Comparison of ENCODE assay signal across 8 cellular contexts in genomic region chr7:30503273-30504212, GRCh38. TPM values are rescaled to one million over a fixed set of nuclear protein-coding genes. Genes with fewer than 3 reads are reported as not detected.
DNase-seq lines count a peak whose midpoint lies in the region; ATAC-seq, FAIRE-seq and TF ChIP-seq lines count a peak whose summit lies in the region.

No MANE protein-coding gene starts in this region.

- DNase-seq in ELR (ENCODE audit: low read depth) (peak; percentile 32), endothelial cell (ENCODE audit: low spot score) (no peak), pancreas (no peak), SKM-1 (lab: John Stamatoyannopoulos, UW; ENCODE audit: unreplicated experiment) (no peak), pons (ENCODE audit: low spot score) (no peak), head of caudate nucleus (no peak)

- H3K36me3 ChIP-seq in OCI-LY1 (ENCODE audit: insufficient read depth, low read length) (peaks cover 29% of the 10 kb centered on the region), pancreas (no peaks in the 10 kb centered on the region)

- no peak overlapping the region for H3K27ac ChIP-seq in OCI-LY1 (ENCODE audit: low read depth, low read length, poor library complexity, severe bottlenecking)
- no peak overlapping the region for H3K27ac ChIP-seq in pancreas

- H3K4me1 Mint-ChIP-seq in endothelial cell (ENCODE audit: unreplicated experiment) = peaks cover 14% of the 10 kb centered on the region

- TF ChIP-seq CTCF in OCI-LY1 (IDR thresholded peaks at IDR 0.05; ENCODE audit: low read length) = no peak
- TF ChIP-seq CTCF in endothelial cell (IDR thresholded peaks at IDR 0.05; ENCODE audit: unreplicated experiment) = no peak
- no peak for TF ChIP-seq CTCF in pancreas (IDR thresholded peaks at IDR 0.05)

- no peak for FAIRE-seq in pancreas (lab: Jason Lieb, UNC)

- H3K4me2 ChIP-seq in OCI-LY1 (ENCODE audit: low read length) = peak overlapping the region; percentile 83

- H3K27me3 Mint-ChIP-seq in endothelial cell (ENCODE audit: unreplicated experiment) = no peaks in the 10 kb centered on the region

- peak overlapping the region; percentile 78 for H3K9ac ChIP-seq in OCI-LY1 (ENCODE audit: low read length)

- intact Hi-C loops in pancreas (cut with DNase I) = no loop called here
- intact Hi-C loops in head of caudate nucleus (cut with DNase I) = loop anchor here (10.0 kb wide), 3 partner anchors 61 to 339 kb away; partner anchors contain the start of gene ZNRF2

- H3K9me3 ChIP-seq in OCI-LY1 (ENCODE audit: low read length) (0 out of 2 replicates have a peak, but pooled peaks cover 3% of the 10 kb centered on the region), pancreas (no peaks in the 10 kb centered on the region)

- ATAC-seq in pancreas (no peak), GM19463 (IDR thresholded peaks at IDR 0.05; ENCODE audit: unreplicated experiment) (no peak)

- no peaks in the 10 kb centered on the region for H4K20me1 ChIP-seq in OCI-LY1 (ENCODE audit: insufficient read depth, low read length)

- H3K79me2 ChIP-seq in OCI-LY1 (ENCODE audit: insufficient read depth, low read length) = peaks cover 10% of the 10 kb centered on the region; the same call in 1 of the 2 replicates

- H2AFZ ChIP-seq in OCI-LY1 (ENCODE audit: low read length) = no peak overlapping the region

- H3K9me2 ChIP-seq in OCI-LY1 (ENCODE audit: low read depth, low read length) = no peaks in the 10 kb centered on the region

- no peak overlapping the region for H3K27ac Mint-ChIP-seq in endothelial cell (ENCODE audit: unreplicated experiment)

- peak overlapping the region; percentile 70 for H3K4me3 ChIP-seq in OCI-LY1 (ENCODE audit: low read depth, low read length, poor library complexity, severe bottlenecking)
- H3K4me3 ChIP-seq in pancreas = peak overlapping the region; percentile 62 to 97 (median 90)

- 35 to 42% methylated on average over 15 of the region's 15 CpGs for WGBS in pancreas, 2 donors

- peak overlapping the region; percentile 94 for H3K4me3 Mint-ChIP-seq in endothelial cell (ENCODE audit: unreplicated experiment)

- no peaks in the 10 kb centered on the region for H3K9me3 Mint-ChIP-seq in endothelial cell (ENCODE audit: unreplicated experiment)

- H3K27me3 ChIP-seq in OCI-LY1 (ENCODE audit: insufficient read depth, low read length) (no peaks in the 10 kb centered on the region), pancreas (no peaks in the 10 kb centered on the region)

- H3K36me3 Mint-ChIP-seq in endothelial cell (ENCODE audit: low read depth, unreplicated experiment) = peaks cover 5% of the 10 kb centered on the region

- H3K4me1 ChIP-seq in OCI-LY1 (ENCODE audit: insufficient read depth, low read length, severe bottlenecking) = peaks cover 32% of the 10 kb centered on the region
- H3K4me1 ChIP-seq in pancreas = peaks cover 3 to 13% (median 5%) of the 10 kb centered on the region in 3 donors

- no peaks in the 10 kb centered on the region for H3F3A ChIP-seq in OCI-LY1 (ENCODE audit: insufficient read depth, low read length)

RNA-seq across cellular contexts. Expression of gene GGCT, which starts 1.1 kb away (rescaled TPM):
- total RNA-seq in endothelial cell (ENCODE audit: unreplicated experiment) (34.0 TPM), pancreas (10 to 100 TPM in 5 of 6 donors, 1 to 10 TPM in 1; 9.6 to 18.9 (median 15.6) TPM)
- 10 to 100 TPM; 26.8 to 30.3 TPM for polyA plus RNA-seq in pancreas

RNA-seq across cellular contexts. Expression of gene NOD1, which starts 25.0 kb away (rescaled TPM):
- total RNA-seq in endothelial cell (ENCODE audit: unreplicated experiment) (32.7 TPM), pancreas (1 to 10 TPM; 1.9 to 8.0 (median 2.6) TPM)
- 1 to 10 TPM; 4.8 to 9.9 TPM for polyA plus RNA-seq in pancreas
